9 cellular contexts compared by ENCODE assay signal in genomic region chr2:177187631-177188312, GRCh38. TPM values are rescaled to one million over a fixed set of nuclear protein-coding genes. Genes with fewer than 3 reads are reported as not detected.
DNase-seq lines count a peak whose midpoint lies in the region; FAIRE-seq and TF ChIP-seq lines count a peak whose summit lies in the region.
"Had no signal": no experiment of that assay in that cellular context is flagged by ENCODE, and none has a peak within 500 bp of the region (broad histone marks: within the 10 kb centered on the region; RNA-seq: fewer than 3 reads in every experiment).

No MANE protein-coding gene starts in this region.

- H3K4me1 Mint-ChIP-seq in H9 = 0 out of 4 replicates have a peak, but pooled peaks cover 0 to 4% of the 10 kb centered on the region in 2 experiments

- H3T11ph ChIP-seq in H9 (ENCODE audit: low read length) = no peak overlapping the region

- H3K4me3 ChIP-seq in fibroblast of villous mesenchyme (ENCODE audit: low read depth, low read length) = no peak overlapping the region
- H3K4me3 ChIP-seq in small intestine (ENCODE audit: low read depth in 1 of 2, low read length in 2 of 2) = no peak overlapping the region

- no peaks in the 10 kb centered on the region for H4K20me1 ChIP-seq in H9 (ENCODE audit: control insufficient read depth, insufficient read depth, insufficient read length)

- H4K5ac ChIP-seq in H9 (ENCODE audit: insufficient read length, low read depth, low read length) = no peak overlapping the region

- no peak overlapping the region for H3K4me3 Mint-ChIP-seq in H9
- H3K4me3 Mint-ChIP-seq: T-helper 2 cell treated with Interferon-gamma antibody and Interleukin-4, amounts not matched to agents 5 μg/mL and 100 μg/mL, for 36 hours had no signal

- no peak overlapping the region for H2BK20ac ChIP-seq in H9 (ENCODE audit: low read depth, low read length, poor library complexity, severe bottlenecking)

- no peaks in the 10 kb centered on the region for H3K79me1 ChIP-seq in H9 (ENCODE audit: insufficient read depth, low read depth, low read length, poor library complexity, severe bottlenecking)

- H3K14ac ChIP-seq in H9 (ENCODE audit: insufficient read depth, low read length) = no peak overlapping the region; the same call in 1 of the 2 replicates

- no peak overlapping the region for H2BK12ac ChIP-seq in H9 (ENCODE audit: insufficient read length, low read depth, low read length)

- H2BK5ac ChIP-seq in H9 (ENCODE audit: insufficient read length, low read length) = no peak overlapping the region

- peaks cover 0 to 5% of the 10 kb centered on the region in 2 donors for H3K4me1 ChIP-seq in small intestine (ENCODE audit: control insufficient read depth in 2 of 2, insufficient read depth in 1 of 2, low read depth in 1 of 2, low read length in 1 of 2)
- no peaks in the 10 kb centered on the region for H3K4me1 ChIP-seq in H9 (ENCODE audit: insufficient read depth, low read length)

- no peaks in the 10 kb centered on the region for H3K23me2 ChIP-seq in H9 (ENCODE audit: insufficient read length, low read depth, low read length, poor library complexity, severe bottlenecking)

- no peak overlapping the region for H3K9ac ChIP-seq in H9 (ENCODE audit: extremely low read depth, insufficient read length, low read length)

- H3K36me3 ChIP-seq in small intestine (ENCODE audit: control insufficient read depth in 2 of 2, insufficient read depth in 2 of 2, low read length in 2 of 2) = no peaks in the 10 kb centered on the region

- H3K27ac ChIP-seq in small intestine (ENCODE audit: low read depth in 1 of 2, low read length in 1 of 2) (peak overlapping the region in 1 of 2 donors; percentile 47), H9 (ENCODE audit: insufficient read length, low read depth, low read length) (no peak overlapping the region)

- H3K27ac Mint-ChIP-seq in H9 = no peak overlapping the region
- H3K27ac Mint-ChIP-seq: T-helper 2 cell treated with Interferon-gamma antibody and Interleukin-4, amounts not matched to agents 5 μg/mL and 100 μg/mL, for 36 hours had no signal

- H3K4ac ChIP-seq in H9 (ENCODE audit: low read depth, low read length) = no peak overlapping the region

- H3K23ac ChIP-seq in H9 (ENCODE audit: insufficient read length, low read depth, low read length) = no peak overlapping the region

- H3K4me2 ChIP-seq in H9 (ENCODE audit: insufficient read depth, insufficient read length, low read length) = no peak overlapping the region

- no peak overlapping the region for H2AK5ac ChIP-seq in H9 (ENCODE audit: insufficient read length, low read length)

- H4K91ac ChIP-seq in H9 (ENCODE audit: insufficient read length, low read depth, low read length) = no peak overlapping the region

- H4K8ac ChIP-seq in H9 (replicated peaks; ENCODE audit: insufficient read length, low read depth, low read length) = no peak overlapping the region

- H3K27me3 ChIP-seq in small intestine (ENCODE audit: control insufficient read depth in 2 of 2, insufficient read depth in 2 of 2, low read length in 2 of 2) (no peaks in the 10 kb centered on the region), H9 (ENCODE audit: insufficient read depth, low read length) (no peaks in the 10 kb centered on the region)

- no peaks in the 10 kb centered on the region for H3K79me2 ChIP-seq in H9 (ENCODE audit: insufficient read depth, low read length)

- H3K9me3 ChIP-seq in small intestine (ENCODE audit: control insufficient read depth, low read depth) = no peaks in the 10 kb centered on the region
- H3K9me3 ChIP-seq in H9 (ENCODE audit: control insufficient read depth, low read depth, low read length) = no peaks in the 10 kb centered on the region

- no peak overlapping the region for H3K56ac ChIP-seq in H9 (ENCODE audit: insufficient read length, low read depth, low read length)

- H2AFZ ChIP-seq in H9 (ENCODE audit: low read length) = no peak overlapping the region

- H3K18ac ChIP-seq in H9 (ENCODE audit: insufficient read length, low read depth, low read length) = no peak overlapping the region

- DNase-seq in NCI-H2107 treated with DMSO at 0.1 percent for 48 hours (lab: John Stamatoyannopoulos, UW; ENCODE audit: unreplicated experiment) = peak; percentile 60
- no peak for DNase-seq in NCI-H2107 (lab: John Stamatoyannopoulos, UW)
- DNase-seq in RKO (ENCODE audit: low spot score) = peak; percentile 31
- DNase-seq in fibroblast of villous mesenchyme (ENCODE audit: low read depth) = peak; percentile 71
- peak; percentile 93 for DNase-seq in small intestine
- no peak for DNase-seq in C1 segment of cervical spinal cord (lab: John Stamatoyannopoulos, UW)
- no peak for DNase-seq in H9
- DNase-seq in NCI-H2171 (lab: John Stamatoyannopoulos, UW) = no peak

- no peaks in the 10 kb centered on the region; a peak in 1 of 5 replicates for H3K9me3 Mint-ChIP-seq in H9
- H3K9me3 Mint-ChIP-seq: T-helper 2 cell treated with Interferon-gamma antibody and Interleukin-4, amounts not matched to agents 5 μg/mL and 100 μg/mL, for 36 hours had no signal

- FAIRE-seq in small intestine (lab: Jason Lieb, UNC) = no peak

- H3K36me3 Mint-ChIP-seq in H9 (ENCODE audit: insufficient read depth in 1 of 3, low read depth in 3 of 3) = no peaks in the 10 kb centered on the region

- no peak overlapping the region for H2BK15ac ChIP-seq in H9 (ENCODE audit: low read depth, low read length)

- TF ChIP-seq CTCF in fibroblast of villous mesenchyme (IDR thresholded peaks at IDR 0.05; ENCODE audit: insufficient read depth, low read depth, low read length) (no peak), H9 (conservative IDR thresholded peaks at IDR 0.05) (no peak)

- no peak overlapping the region for H2BK120ac ChIP-seq in H9 (ENCODE audit: low read depth, low read length, poor library complexity, severe bottlenecking)

- 38 to 52% (median 52%) methylated on average over 8 of the region's 8 CpGs for WGBS in small intestine, 3 donors
- no CpG with 5 or more reads among the region's 8 CpGs for WGBS in H9 (ENCODE audit: extremely low coverage, insufficient read length, low lambda C conversion rate)

- no peaks in the 10 kb centered on the region for H3K27me3 Mint-ChIP-seq in H9 (ENCODE audit: low read depth)

RNA-seq across cellular contexts. Expression of gene HNRNPA3, which starts 24.8 kb away (rescaled TPM):
- 33.2 and 38.0 TPM in 2 replicates for total RNA-seq in fibroblast of villous mesenchyme
- 100 to 1,000 TPM in 2 of 3 donors, 10 to 100 TPM in 1; 73.4 to 279 (median 101) TPM for polyA plus RNA-seq in small intestine
- 405 and 419 TPM in 2 replicates for total RNA-seq in H9 (2021)

Comparison
In these comparisons a context has a peak if more than half of its experiments do, and no peak if none do; other contexts are left out.
1. DNase-seq: peak in NCI-H2107 treated with DMSO at 0.1 percent for 48 hours (single experiment), RKO (single experiment), fibroblast of villous mesenchyme (single experiment) and small intestine (single experiment); none in NCI-H2107 (single experiment), C1 segment of cervical spinal cord (0 of 14), H9 (single experiment) and NCI-H2171 (single experiment).
2. RNA of gene HNRNPA3, which starts 24.8 kb away (total RNA-seq): 405 to 419 TPM in H9; 33.2 to 38.0 TPM in fibroblast of villous mesenchyme; every median in the first group is over 10 times any median in the second.